8 cellular contexts compared by ENCODE assay signal in the genomic region with DNA sequence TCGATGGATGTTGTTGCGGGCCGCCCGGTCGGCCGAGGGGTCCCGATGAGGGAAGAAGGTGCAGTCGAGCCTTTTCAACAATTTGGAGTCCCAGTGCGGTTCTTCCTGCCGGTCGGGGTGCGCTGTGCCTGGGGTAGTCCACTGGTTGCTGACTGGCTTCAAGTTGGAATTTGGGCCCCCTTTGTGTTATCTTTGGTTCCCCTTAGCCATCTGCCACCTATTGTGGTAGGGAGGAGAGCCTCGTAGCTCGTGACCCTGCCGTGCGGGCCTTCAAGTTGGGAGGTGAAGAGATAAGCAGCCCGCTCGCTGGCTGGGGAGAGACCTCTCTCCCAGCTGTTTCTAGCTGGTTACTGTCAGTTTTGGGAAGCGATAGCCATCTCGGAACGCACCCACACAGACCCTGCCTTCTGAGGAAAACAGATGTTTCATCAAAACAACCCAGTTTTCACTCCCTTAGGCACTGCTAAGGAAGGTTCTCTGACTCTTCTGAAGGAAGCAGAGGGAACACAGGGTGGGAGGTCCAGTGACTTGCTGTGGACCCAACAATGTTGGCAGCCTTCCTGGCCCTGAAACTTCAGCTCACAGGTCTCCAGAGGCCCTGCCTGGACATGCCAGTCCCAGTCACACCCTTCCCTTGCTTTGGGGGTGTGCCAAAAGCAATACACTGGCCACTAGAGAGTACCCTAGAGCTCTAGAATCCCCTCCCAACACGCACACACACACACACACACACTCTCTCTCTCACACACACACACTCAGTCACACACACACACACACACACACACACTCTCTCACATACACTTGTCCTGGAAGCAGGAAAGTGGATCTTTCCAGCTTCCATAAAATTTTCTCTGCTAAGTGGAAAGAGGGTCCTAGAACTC. TPM values are rescaled to one million over a fixed set of nuclear protein-coding genes. Genes with fewer than 3 reads are reported as not detected.
DNase-seq lines count a peak whose midpoint lies in the region; ATAC-seq and TF ChIP-seq lines count a peak whose summit lies in the region.

No MANE protein-coding gene starts in this region.

- H3K4me1 ChIP-seq in CD8-positive, alpha-beta T cell (ENCODE audit: insufficient read depth, low read length), result peaks cover 53% of the 10 kb centered on the region
- H3K4me1 ChIP-seq in Peyer's patch, result peaks cover 7 to 44% (median 9%) of the 10 kb centered on the region in 4 donors
- peaks cover 12 to 27% of the 10 kb centered on the region in 2 donors for H3K4me1 ChIP-seq in ascending aorta
- peaks cover 63% of the 10 kb centered on the region for H3K4me1 ChIP-seq in left ventricle myocardium inferior
- H3K4me1 ChIP-seq in trophoblast cell (ENCODE audit: control insufficient read depth in 1 of 2, insufficient read depth in 2 of 2, low read length in 2 of 2), result peaks cover 14 to 20% of the 10 kb centered on the region in 2 experiments

- peak overlapping the region; percentile 89 for H3K4me2 ChIP-seq in trophoblast cell (ENCODE audit: low read length)

- peaks cover 56% of the 10 kb centered on the region for H3K36me3 Mint-ChIP-seq in CD8-positive, alpha-beta T cell
- peaks cover 17% of the 10 kb centered on the region for H3K36me3 Mint-ChIP-seq in HFFc6 (ENCODE audit: low read depth)

- H3K14ac ChIP-seq in trophoblast cell (ENCODE audit: low read length), result peak overlapping the region; percentile 82

- peak overlapping the region; percentile 97 for H3K27ac Mint-ChIP-seq in CD8-positive, alpha-beta T cell
- peak overlapping the region; percentile 72 for H3K27ac Mint-ChIP-seq in HFFc6

- peak overlapping the region; percentile 86 for H4K8ac ChIP-seq in trophoblast cell (ENCODE audit: low read depth, low read length)

- H4K91ac ChIP-seq in trophoblast cell (ENCODE audit: low read depth, low read length), result peak overlapping the region; percentile 79

- peak overlapping the region; percentile 82 for H2BK120ac ChIP-seq in trophoblast cell (ENCODE audit: insufficient read depth, low read length, poor library complexity)

- peaks cover 31% of the 10 kb centered on the region for H3K36me3 ChIP-seq in CD8-positive, alpha-beta T cell (ENCODE audit: insufficient read depth, low read length)
- H3K36me3 ChIP-seq in Peyer's patch (peaks cover 0 to 30% (median 0%) of the 10 kb centered on the region in 3 donors), ascending aorta (peaks cover 33 to 47% of the 10 kb centered on the region in 2 donors), left ventricle myocardium inferior (peaks cover 39% of the 10 kb centered on the region), trophoblast cell (ENCODE audit: control insufficient read depth in 1 of 2, insufficient read depth in 2 of 2, low read length in 2 of 2) (peaks cover 4 to 6% of the 10 kb centered on the region in 2 experiments)

- H2BK5ac ChIP-seq in trophoblast cell (ENCODE audit: low read depth, low read length, poor library complexity), result no peak overlapping the region

- peak overlapping the region; percentile 94 for H3K27ac ChIP-seq in CD8-positive, alpha-beta T cell (ENCODE audit: low read depth, low read length)
- peak overlapping the region; percentile 97 to 100 (median 98) for H3K27ac ChIP-seq in Peyer's patch
- H3K27ac ChIP-seq in ascending aorta, result peak overlapping the region; percentile 99
- peak overlapping the region; percentile 99 for H3K27ac ChIP-seq in left ventricle myocardium inferior (replicated peaks)
- no peak overlapping the region for H3K27ac ChIP-seq in trophoblast cell (ENCODE audit: low read depth, low read length)

- H3K9ac ChIP-seq in trophoblast cell (ENCODE audit: low read length), result peak overlapping the region; percentile 11

- DNase-seq in CD8-positive, alpha-beta T cell, result peak in 4 of 7 experiments; percentile 43 to 72 (median 49)
- peak; percentile 80 for DNase-seq in HFFc6
- peak; percentile 70 to 88 (median 71) for DNase-seq in Peyer's patch
- peak; percentile 74 to 94 for DNase-seq in ascending aorta (ENCODE audit: low spot score in 2 of 2)
- DNase-seq in left ventricle myocardium inferior, result peak; percentile 87
- peak; percentile 48 to 69 for DNase-seq in trophoblast cell

- H3K23ac ChIP-seq in trophoblast cell (ENCODE audit: low read length), result no peak overlapping the region

- peak overlapping the region; percentile 65 for H2AK5ac ChIP-seq in trophoblast cell (ENCODE audit: low read length)

- no peaks in the 10 kb centered on the region for H3K9me3 Mint-ChIP-seq in CD8-positive, alpha-beta T cell
- no peaks in the 10 kb centered on the region for H3K9me3 Mint-ChIP-seq in HFFc6

- H3K4me1 Mint-ChIP-seq in CD8-positive, alpha-beta T cell (ENCODE audit: low read depth), result peaks cover 62% of the 10 kb centered on the region
- peaks cover 55% of the 10 kb centered on the region for H3K4me1 Mint-ChIP-seq in HFFc6 (ENCODE audit: low read depth)

- H4K12ac ChIP-seq in trophoblast cell (ENCODE audit: low read depth, low read length), result peak overlapping the region; percentile 71

- H2BK12ac ChIP-seq in trophoblast cell (ENCODE audit: low read length), result peak overlapping the region; percentile 13

- H3K79me2 ChIP-seq in trophoblast cell (ENCODE audit: control insufficient read depth, insufficient read depth, low read length, poor library complexity), result peaks cover 10% of the 10 kb centered on the region

- H3K18ac ChIP-seq in trophoblast cell (ENCODE audit: low read length), result peak overlapping the region; percentile 62

- intact Hi-C loops in CD8-positive, alpha-beta T cell (cut with DNase I, micrococcal nuclease), result loop anchor here in 1 of 2 experiments (1.0 to 5.0 kb wide), 2 partner anchors 32 to 349 kb away; partner anchors contain the start of gene ADIPOR1
- intact Hi-C loops in ascending aorta (cut with DNase I) (loop anchor here (2.0 kb wide), 1 partner anchor 20 kb away; no protein-coding TSS in a partner anchor), left ventricle myocardium inferior (cut with micrococcal nuclease) (loop anchor here (5.0 kb wide), 1 partner anchor 34 kb away; no protein-coding TSS in a partner anchor)

- POLR2A ChIA-PET in CD8-positive, alpha-beta T cell (lab: Charles Lee), result interaction anchor here (0.9 to 9.3 kb wide), 10 partner anchors 11 to 36 kb away, joined by 3 to 512 read pairs (median 28); no protein-coding TSS in a partner anchor

- peak; percentile 30 to 54 for TF ChIP-seq POLR2A in Peyer's patch (IDR thresholded peaks at IDR 0.05)

- WGBS in trophoblast cell (ENCODE audit: extremely low coverage, insufficient coverage, insufficient read length), result no CpG with 5 or more reads among the region's 22 CpGs

- TF ChIP-seq CTCF in CD8-positive, alpha-beta T cell (IDR thresholded peaks at IDR 0.05), result no peak
- no peak for TF ChIP-seq CTCF in HFFc6 (IDR thresholded peaks at IDR 0.05)
- TF ChIP-seq CTCF in Peyer's patch (IDR thresholded peaks at IDR 0.05), result peak in 3 of 6 experiments; percentile 11 to 31 (median 20)
- TF ChIP-seq CTCF in ascending aorta (IDR thresholded peaks at IDR 0.05), result no peak
- TF ChIP-seq CTCF in left ventricle myocardium inferior (IDR thresholded peaks at IDR 0.05; ENCODE audit: borderline replicate concordance), result no peak

- H3K27me3 Mint-ChIP-seq in CD8-positive, alpha-beta T cell (ENCODE audit: low read depth), result no peaks in the 10 kb centered on the region
- peaks cover 12% of the 10 kb centered on the region for H3K27me3 Mint-ChIP-seq in HFFc6 (ENCODE audit: insufficient read depth)

- H3K79me1 ChIP-seq in trophoblast cell (ENCODE audit: low read length), result peaks cover 15% of the 10 kb centered on the region

- H2AFZ ChIP-seq in trophoblast cell (ENCODE audit: insufficient read depth, low read length, poor library complexity), result peak overlapping the region; percentile 57

- H3K4me3 ChIP-seq in CD8-positive, alpha-beta T cell (ENCODE audit: low read depth, low read length), result peak overlapping the region; percentile 98
- H3K4me3 ChIP-seq in Peyer's patch (peak overlapping the region; percentile 90 to 98 (median 97)), ascending aorta (peak overlapping the region; percentile 90 to 95), left ventricle myocardium inferior (peak overlapping the region; percentile 94), trophoblast cell (ENCODE audit: low read depth, low read length) (peak overlapping the region; percentile 85)

- H3K4me3 Mint-ChIP-seq in CD8-positive, alpha-beta T cell, result peak overlapping the region; percentile 94
- H3K4me3 Mint-ChIP-seq in HFFc6, result peak overlapping the region; percentile 95

- no peaks in the 10 kb centered on the region for H3K27me3 ChIP-seq in CD8-positive, alpha-beta T cell (ENCODE audit: insufficient read depth, low read length)
- no peaks in the 10 kb centered on the region for H3K27me3 ChIP-seq in Peyer's patch
- H3K27me3 ChIP-seq in ascending aorta, result no peaks in the 10 kb centered on the region
- no peaks in the 10 kb centered on the region for H3K27me3 ChIP-seq in left ventricle myocardium inferior (ENCODE audit: low read depth)
- no peaks in the 10 kb centered on the region for H3K27me3 ChIP-seq in trophoblast cell (ENCODE audit: insufficient read depth, low read length)

- peak overlapping the region; percentile 87 for H3K4ac ChIP-seq in trophoblast cell (ENCODE audit: low read depth, low read length)

- no peak for ATAC-seq in CD8-positive, alpha-beta T cell
- no peak for ATAC-seq in GM18873 (IDR thresholded peaks at IDR 0.05; ENCODE audit: low FRiP score, unreplicated experiment)
- no peak for ATAC-seq in HG02759 (IDR thresholded peaks at IDR 0.05; ENCODE audit: unreplicated experiment)

- H3K9me3 ChIP-seq in CD8-positive, alpha-beta T cell (ENCODE audit: low read length), result no peaks in the 10 kb centered on the region
- H3K9me3 ChIP-seq in Peyer's patch (no peaks in the 10 kb centered on the region), ascending aorta (no peaks in the 10 kb centered on the region), left ventricle myocardium inferior (replicated peaks) (no peaks in the 10 kb centered on the region), trophoblast cell (ENCODE audit: insufficient read depth, low read depth, low read length) (no peaks in the 10 kb centered on the region)

- CTCF ChIA-PET in CD8-positive, alpha-beta T cell (lab: Charles Lee), result interaction anchor here (0.6 to 11.2 kb wide), 11 partner anchors 11 to 182 kb away, joined by 3 to 320 read pairs (median 24); no protein-coding TSS in a partner anchor

RNA-seq across cellular contexts. Expression of gene BTG2, which starts 1.0 kb away (rescaled TPM):
- 100 to 1,000 TPM; 751 to 765 TPM for total RNA-seq in CD8-positive, alpha-beta T cell
- total RNA-seq in HFFc6 (2021; fragmentation: NEBNext Ultra II Directional; extraction: Animal tissue kit (Norgen Biotek cat#: 25700)), result 10 to 100 TPM; 12.7 to 18.5 (median 13.7) TPM
- total RNA-seq in Peyer's patch (100 to 1,000 TPM in 1 of 4 donors, 10 to 100 TPM in 3; 45.0 to 129 (median 58.8) TPM), ascending aorta (219 TPM), left ventricle myocardium inferior (73.7 TPM)
- polyA plus RNA-seq in trophoblast cell (2013), result 28.9 and 30.4 TPM in 2 replicates

RNA-seq across cellular contexts. Expression of gene FMOD, which starts 44.6 kb away (rescaled TPM):
- total RNA-seq in CD8-positive, alpha-beta T cell, result not detected
- total RNA-seq in HFFc6 (2021; fragmentation: NEBNext Ultra II Directional; extraction: Animal tissue kit (Norgen Biotek cat#: 25700)), result under 1 TPM; 0.19 to 0.66 (median 0.34) TPM
- total RNA-seq in Peyer's patch (10 to 100 TPM; 10.5 to 33.8 (median 12.2) TPM), ascending aorta (92.3 TPM), left ventricle myocardium inferior (11.2 TPM)
- 0.32 and 0.34 TPM in 2 replicates for polyA plus RNA-seq in trophoblast cell (2013)
